In the genomic region with DNA sequence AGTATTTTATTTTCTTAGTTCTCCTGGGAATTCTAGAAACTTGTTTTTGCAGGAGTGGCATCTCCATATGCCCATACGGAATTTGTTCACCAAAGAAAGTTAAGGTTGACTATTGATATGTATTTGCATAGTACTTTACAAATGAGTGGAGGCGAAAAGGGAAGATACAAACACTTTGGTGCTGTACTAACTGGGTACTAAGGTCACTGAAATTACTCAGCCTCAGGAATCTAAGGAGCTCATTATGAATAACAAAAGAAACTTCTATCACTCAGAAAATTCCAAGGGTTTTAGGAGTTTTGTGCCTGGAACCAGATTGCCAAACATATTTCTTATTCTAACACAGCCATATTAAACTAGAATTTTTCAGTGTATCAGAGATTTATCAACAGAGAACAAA, we compare ENCODE assay signal across 1 cellular context.
TF ChIP-seq lines count a peak whose summit lies in the region.

No MANE protein-coding gene starts in this region.

TF ChIP-seq in GM23338, 12 proteins besides CTCF, POLR2A, EP300 and RAD21 (continued from another document):
- TF ChIP-seq, protein P1, sequence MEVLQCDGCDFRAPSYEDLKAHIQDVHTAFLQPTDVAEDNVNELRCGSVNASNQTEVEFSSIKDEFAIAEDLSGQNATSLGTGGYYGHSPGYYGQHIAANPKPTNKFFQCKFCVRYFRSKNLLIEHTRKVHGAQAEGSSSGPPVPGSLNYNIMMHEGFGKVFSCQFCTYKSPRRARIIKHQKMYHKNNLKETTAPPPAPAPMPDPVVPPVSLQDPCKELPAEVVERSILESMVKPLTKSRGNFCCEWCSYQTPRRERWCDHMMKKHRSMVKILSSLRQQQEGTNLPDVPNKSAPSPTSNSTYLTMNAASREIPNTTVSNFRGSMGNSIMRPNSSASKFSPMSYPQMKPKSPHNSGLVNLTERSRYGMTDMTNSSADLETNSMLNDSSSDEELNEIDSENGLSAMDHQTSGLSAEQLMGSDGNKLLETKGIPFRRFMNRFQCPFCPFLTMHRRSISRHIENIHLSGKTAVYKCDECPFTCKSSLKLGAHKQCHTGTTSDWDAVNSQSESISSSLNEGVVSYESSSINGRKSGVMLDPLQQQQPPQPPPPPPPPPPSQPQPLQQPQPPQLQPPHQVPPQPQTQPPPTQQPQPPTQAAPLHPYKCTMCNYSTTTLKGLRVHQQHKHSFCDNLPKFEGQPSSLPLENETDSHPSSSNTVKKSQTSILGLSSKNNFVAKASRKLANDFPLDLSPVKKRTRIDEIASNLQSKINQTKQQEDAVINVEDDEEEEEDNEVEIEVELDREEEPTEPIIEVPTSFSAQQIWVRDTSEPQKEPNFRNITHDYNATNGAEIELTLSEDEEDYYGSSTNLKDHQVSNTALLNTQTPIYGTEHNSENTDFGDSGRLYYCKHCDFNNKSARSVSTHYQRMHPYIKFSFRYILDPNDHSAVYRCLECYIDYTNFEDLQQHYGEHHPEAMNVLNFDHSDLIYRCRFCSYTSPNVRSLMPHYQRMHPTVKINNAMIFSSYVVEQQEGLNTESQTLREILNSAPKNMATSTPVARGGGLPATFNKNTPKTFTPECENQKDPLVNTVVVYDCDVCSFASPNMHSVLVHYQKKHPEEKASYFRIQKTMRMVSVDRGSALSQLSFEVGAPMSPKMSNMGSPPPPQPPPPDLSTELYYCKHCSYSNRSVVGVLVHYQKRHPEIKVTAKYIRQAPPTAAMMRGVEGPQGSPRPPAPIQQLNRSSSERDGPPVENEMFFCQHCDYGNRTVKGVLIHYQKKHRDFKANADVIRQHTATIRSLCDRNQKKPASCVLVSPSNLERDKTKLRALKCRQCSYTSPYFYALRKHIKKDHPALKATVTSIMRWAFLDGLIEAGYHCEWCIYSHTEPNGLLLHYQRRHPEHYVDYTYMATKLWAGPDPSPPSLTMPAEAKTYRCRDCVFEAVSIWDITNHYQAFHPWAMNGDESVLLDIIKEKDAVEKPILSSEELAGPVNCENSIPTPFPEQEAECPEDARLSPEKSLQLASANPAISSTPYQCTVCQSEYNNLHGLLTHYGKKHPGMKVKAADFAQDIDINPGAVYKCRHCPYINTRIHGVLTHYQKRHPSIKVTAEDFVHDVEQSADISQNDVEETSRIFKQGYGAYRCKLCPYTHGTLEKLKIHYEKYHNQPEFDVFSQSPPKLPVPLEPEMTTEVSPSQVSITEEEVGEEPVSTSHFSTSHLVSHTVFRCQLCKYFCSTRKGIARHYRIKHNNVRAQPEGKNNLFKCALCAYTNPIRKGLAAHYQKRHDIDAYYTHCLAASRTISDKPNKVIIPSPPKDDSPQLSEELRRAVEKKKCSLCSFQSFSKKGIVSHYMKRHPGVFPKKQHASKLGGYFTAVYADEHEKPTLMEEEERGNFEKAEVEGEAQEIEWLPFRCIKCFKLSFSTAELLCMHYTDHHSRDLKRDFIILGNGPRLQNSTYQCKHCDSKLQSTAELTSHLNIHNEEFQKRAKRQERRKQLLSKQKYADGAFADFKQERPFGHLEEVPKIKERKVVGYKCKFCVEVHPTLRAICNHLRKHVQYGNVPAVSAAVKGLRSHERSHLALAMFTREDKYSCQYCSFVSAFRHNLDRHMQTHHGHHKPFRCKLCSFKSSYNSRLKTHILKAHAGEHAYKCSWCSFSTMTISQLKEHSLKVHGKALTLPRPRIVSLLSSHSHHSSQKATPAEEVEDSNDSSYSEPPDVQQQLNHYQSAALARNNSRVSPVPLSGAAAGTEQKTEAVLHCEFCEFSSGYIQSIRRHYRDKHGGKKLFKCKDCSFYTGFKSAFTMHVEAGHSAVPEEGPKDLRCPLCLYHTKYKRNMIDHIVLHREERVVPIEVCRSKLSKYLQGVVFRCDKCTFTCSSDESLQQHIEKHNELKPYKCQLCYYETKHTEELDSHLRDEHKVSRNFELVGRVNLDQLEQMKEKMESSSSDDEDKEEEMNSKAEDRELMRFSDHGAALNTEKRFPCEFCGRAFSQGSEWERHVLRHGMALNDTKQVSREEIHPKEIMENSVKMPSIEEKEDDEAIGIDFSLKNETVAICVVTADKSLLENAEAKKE (CRISPR knock-in tag; IDR thresholded peaks at IDR 0.05): 0 out of 2 replicates have a peak, but pooled peaks have one; percentile 15
- TF ChIP-seq, protein P2, sequence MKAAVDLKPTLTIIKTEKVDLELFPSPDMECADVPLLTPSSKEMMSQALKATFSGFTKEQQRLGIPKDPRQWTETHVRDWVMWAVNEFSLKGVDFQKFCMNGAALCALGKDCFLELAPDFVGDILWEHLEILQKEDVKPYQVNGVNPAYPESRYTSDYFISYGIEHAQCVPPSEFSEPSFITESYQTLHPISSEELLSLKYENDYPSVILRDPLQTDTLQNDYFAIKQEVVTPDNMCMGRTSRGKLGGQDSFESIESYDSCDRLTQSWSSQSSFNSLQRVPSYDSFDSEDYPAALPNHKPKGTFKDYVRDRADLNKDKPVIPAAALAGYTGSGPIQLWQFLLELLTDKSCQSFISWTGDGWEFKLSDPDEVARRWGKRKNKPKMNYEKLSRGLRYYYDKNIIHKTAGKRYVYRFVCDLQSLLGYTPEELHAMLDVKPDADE (IDR thresholded peaks at IDR 0.05): no peak
- TF ChIP-seq POLR2AphosphoS5 (IDR thresholded peaks at IDR 0.05; ENCODE audit: low read depth): peak; percentile 24; the same call in 1 of the 2 replicates
- peak; percentile 93 for TF ChIP-seq NANOG (IDR thresholded peaks at IDR 0.05; ENCODE audit: borderline replicate concordance)
- TF ChIP-seq JUNB (IDR thresholded peaks at IDR 0.05; ENCODE audit: unreplicated experiment): no peak
